Comparison of ENCODE assay signal across 8 cellular contexts in genomic region chr2:174771631-174772491, GRCh38. TPM values are rescaled to one million over a fixed set of nuclear protein-coding genes. Genes with fewer than 3 reads are reported as not detected.
A peak's percentile ranks its signal among the peaks of the same experiment; 100 is the strongest.
DNase-seq lines count a peak whose midpoint lies in the region; ATAC-seq, FAIRE-seq and TF ChIP-seq lines count a peak whose summit lies in the region.

No MANE protein-coding gene starts in this region.

- peaks cover 7% of the 10 kb centered on the region for H3K4me1 Mint-ChIP-seq in activated CD8-positive, alpha-beta memory T cell treated with anti-CD3 and anti-CD28 coated beads, Interleukin-2, amount 10 ng/mL, durations not matched to agents 7 days and 5 days
- no peaks in the 10 kb centered on the region for H3K4me1 Mint-ChIP-seq in natural killer cell

- H3K9me3 Mint-ChIP-seq in activated CD8-positive, alpha-beta memory T cell treated with anti-CD3 and anti-CD28 coated beads, Interleukin-2, amount 10 ng/mL, durations not matched to agents 7 days and 5 days (ENCODE audit: low read depth): no peaks in the 10 kb centered on the region
- no peaks in the 10 kb centered on the region for H3K9me3 Mint-ChIP-seq in natural killer cell

- TF ChIP-seq CTCF in 22Rv1 (IDR thresholded peaks at IDR 0.05) (peak; percentile 63), GM10248 (IDR thresholded peaks at IDR 0.05; ENCODE audit: control extremely low read depth, extremely low read depth, low read depth, missing control alignments) (peak; percentile 84), natural killer cell (IDR thresholded peaks at IDR 0.05) (no peak)

- no peaks in the 10 kb centered on the region for H3K27me3 Mint-ChIP-seq in activated CD8-positive, alpha-beta memory T cell treated with anti-CD3 and anti-CD28 coated beads, Interleukin-2, amount 10 ng/mL, durations not matched to agents 7 days and 5 days
- peaks cover 2 to 14% of the 10 kb centered on the region in 2 donors for H3K27me3 Mint-ChIP-seq in natural killer cell (ENCODE audit: low read depth in 2 of 2)

- CTCF ChIA-PET in GM10248 (lab: Yijun Ruan, JAX): interaction anchor here (0.7 to 4.4 kb wide), 25 partner anchors 8 to 1326 kb away, joined by 3 to 25 read pairs (median 3); no protein-coding TSS in a partner anchor
- CTCF ChIA-PET in activated CD8-positive, alpha-beta memory T cell treated with anti-CD3 and anti-CD28 coated beads, Interleukin-2, amount 10 ng/mL, durations not matched to agents 7 days and 5 days (lab: Charles Lee): interaction anchor here (0.6 to 3.4 kb wide), 22 partner anchors 9 to 337 kb away, joined by 3 to 23 read pairs (median 4); partner anchors contain the start of gene CHN1

- ATAC-seq in HG03025 (IDR thresholded peaks at IDR 0.05; ENCODE audit: low FRiP score, unreplicated experiment) (peak; percentile 64), natural killer cell (peak; percentile 57 to 68 (median 61))
- ATAC-seq in activated CD8-positive, alpha-beta memory T cell treated with anti-CD3 and anti-CD28 coated beads, Interleukin-2, amount 10 ng/mL, durations not matched to agents 7 days and 5 days: peak; percentile 84

- DNase-seq in GM10248 (ENCODE audit: extremely low spot score): peak; percentile 69
- DNase-seq in NCI-H2227 treated with DMSO at 0.1 percent for 48 hours (lab: John Stamatoyannopoulos, UW): peak; percentile 66
- DNase-seq in activated CD8-positive, alpha-beta memory T cell treated with anti-CD3 and anti-CD28 coated beads, Interleukin-2, amount 10 ng/mL, durations not matched to agents 7 days and 5 days: peak; percentile 67
- DNase-seq in fibroblast of peridontal ligament (ENCODE audit: extremely low read depth): peak; percentile 88
- no peak for DNase-seq in natural killer cell
- DNase-seq in urothelium cell line (ENCODE audit: low spot score): peak; percentile 86

- H3K4me3 Mint-ChIP-seq in activated CD8-positive, alpha-beta memory T cell treated with anti-CD3 and anti-CD28 coated beads, Interleukin-2, amount 10 ng/mL, durations not matched to agents 7 days and 5 days: no peak overlapping the region
- H3K4me3 Mint-ChIP-seq in natural killer cell: no peak overlapping the region

- H3K27ac Mint-ChIP-seq in activated CD8-positive, alpha-beta memory T cell treated with anti-CD3 and anti-CD28 coated beads, Interleukin-2, amount 10 ng/mL, durations not matched to agents 7 days and 5 days: no peak overlapping the region
- no peak overlapping the region for H3K27ac Mint-ChIP-seq in natural killer cell

- no peak overlapping the region for H3K27ac ChIP-seq in 22Rv1

- POLR2A ChIA-PET in GM10248 (lab: Yijun Ruan, JAX): no interaction called here

- H3K36me3 Mint-ChIP-seq in activated CD8-positive, alpha-beta memory T cell treated with anti-CD3 and anti-CD28 coated beads, Interleukin-2, amount 10 ng/mL, durations not matched to agents 7 days and 5 days: no peaks in the 10 kb centered on the region
- H3K36me3 Mint-ChIP-seq in natural killer cell: no peaks in the 10 kb centered on the region

- intact Hi-C loops in natural killer cell (cut with micrococcal nuclease): no loop called here

- FAIRE-seq in urothelium cell line (lab: Jason Lieb, UNC): no peak

RNA-seq across cellular contexts. Expression of gene CHRNA1, which starts 7.6 kb away (rescaled TPM):
- not detected for total RNA-seq in activated CD8-positive, alpha-beta memory T cell treated with anti-CD3 and anti-CD28 coated beads, Interleukin-2, amount 10 ng/mL, durations not matched to agents 7 days and 5 days
- total RNA-seq in natural killer cell: under 1 TPM in 1 of 3 donors, not detected in 2; 0.23 TPM
